Comparison of ENCODE assay signal across 20 cellular contexts in the genomic region with DNA sequence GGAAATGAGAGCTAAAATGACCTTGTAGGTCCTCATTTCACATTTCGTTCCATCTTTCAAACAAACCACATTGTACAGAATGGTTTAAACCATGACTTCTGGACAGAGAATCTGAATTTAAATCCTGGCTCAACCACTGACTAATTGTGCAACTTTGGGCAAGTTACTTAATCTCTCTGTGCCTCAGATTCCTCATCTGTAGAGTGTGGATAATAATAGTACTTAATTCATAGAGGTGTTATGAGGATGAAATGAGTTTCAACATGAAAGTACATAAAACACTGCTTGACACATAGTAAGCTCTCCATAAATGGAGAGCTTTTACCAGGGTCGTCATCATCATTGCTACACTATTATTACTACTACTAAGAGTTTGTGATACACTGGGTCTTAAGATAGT. TPM values are rescaled to one million over a fixed set of nuclear protein-coding genes. Genes with fewer than 3 reads are reported as not detected.
DNase-seq lines count a peak whose midpoint lies in the region; ATAC-seq, FAIRE-seq and TF ChIP-seq lines count a peak whose summit lies in the region.
"Had no signal": no experiment of that assay in that cellular context is flagged by ENCODE, and none has a peak within 500 bp of the region (broad histone marks: within the 10 kb centered on the region; RNA-seq: fewer than 3 reads in every experiment).

No MANE protein-coding gene starts in this region.

- H3K23ac ChIP-seq in trophoblast cell (ENCODE audit: low read length): no peak overlapping the region

- peaks cover 2% of the 10 kb centered on the region for H3K79me2 ChIP-seq in trophoblast cell (ENCODE audit: control insufficient read depth, insufficient read depth, low read length, poor library complexity)

- no peak for TF ChIP-seq POLR2A in A549 (IDR thresholded peaks at IDR 0.05; ENCODE audit: low read length)
- no peak for TF ChIP-seq POLR2A in testis (IDR thresholded peaks at IDR 0.05)

- peaks cover 0 to 2% of the 10 kb centered on the region in 2 donors for H3K36me3 Mint-ChIP-seq in activated T-cell treated with anti-CD3 and anti-CD28 coated beads, Interleukin-2, amount 50 U/mL, for 72 hours (ENCODE audit: insufficient read depth in 2 of 2)

- H3K4me3 Mint-ChIP-seq in activated T-cell treated with anti-CD3 and anti-CD28 coated beads, Interleukin-2, amount 50 U/mL, for 72 hours: no peak overlapping the region
- H3K4me3 Mint-ChIP-seq: CD4-positive, alpha-beta T cell had no signal

- H3K9me3 Mint-ChIP-seq in activated T-cell treated with anti-CD3 and anti-CD28 coated beads, Interleukin-2, amount 50 U/mL, for 72 hours: no peaks in the 10 kb centered on the region
- H3K9me3 Mint-ChIP-seq: CD4-positive, alpha-beta T cell had no signal

- H4K8ac ChIP-seq in trophoblast cell (ENCODE audit: low read depth, low read length): no peak overlapping the region

- H2BK5ac ChIP-seq in trophoblast cell (ENCODE audit: low read depth, low read length, poor library complexity): no peak overlapping the region

- H3K27me3 ChIP-seq in trophoblast cell (ENCODE audit: insufficient read depth, low read length) (no peaks in the 10 kb centered on the region), testis (no peaks in the 10 kb centered on the region)

- no peak overlapping the region for H2AK5ac ChIP-seq in trophoblast cell (ENCODE audit: low read length)

- H3K9me3 ChIP-seq in A549 (no peaks in the 10 kb centered on the region), trophoblast cell (ENCODE audit: insufficient read depth, low read depth, low read length) (peaks cover 2% of the 10 kb centered on the region), testis (no peaks in the 10 kb centered on the region)
- H3K9me3 ChIP-seq: Caco-2, HAP-1 had no signal

- H2BK120ac ChIP-seq in trophoblast cell (ENCODE audit: insufficient read depth, low read length, poor library complexity): no peak overlapping the region

- no peak overlapping the region for H3K27ac Mint-ChIP-seq in activated T-cell treated with anti-CD3 and anti-CD28 coated beads, Interleukin-2, amount 50 U/mL, for 72 hours
- H3K27ac Mint-ChIP-seq: CD4-positive, alpha-beta T cell; IgD-negative memory B cell had no signal

- TF ChIP-seq RAD21 in A549 (conservative IDR thresholded peaks at IDR 0.05 in 1 of 2, IDR thresholded peaks at IDR 0.05 in 1 of 2): no peak

- peak; percentile 49 for FAIRE-seq in A549 (lab: Jason Lieb, UNC)
- FAIRE-seq: G401.6, GM12891, GM19239, H1, HTR-8/SVneo had no signal

- H3K27ac ChIP-seq in A549: no peak overlapping the region
- H3K27ac ChIP-seq in trophoblast cell (ENCODE audit: low read depth, low read length): no peak overlapping the region
- no peak overlapping the region for H3K27ac ChIP-seq in testis
- H3K27ac ChIP-seq: C4-2B had no signal

- H3K9ac ChIP-seq in trophoblast cell (ENCODE audit: low read length): no peak overlapping the region

- H4K12ac ChIP-seq in trophoblast cell (ENCODE audit: low read depth, low read length): no peak overlapping the region

- no peak for TF ChIP-seq EP300 in A549 (IDR thresholded peaks at IDR 0.05)

- peaks cover 3% of the 10 kb centered on the region for H3K79me1 ChIP-seq in trophoblast cell (ENCODE audit: low read length)

- H3K4ac ChIP-seq in trophoblast cell (ENCODE audit: low read depth, low read length): no peak overlapping the region

- CTCF ChIA-PET in A549 (lab: Yijun Ruan, JAX): interaction anchor here (1.3 to 1.9 kb wide), 4 partner anchors 13 to 94 kb away, joined by 3 to 10 read pairs (median 6); no protein-coding TSS in a partner anchor

- H3K27me3 Mint-ChIP-seq in activated T-cell treated with anti-CD3 and anti-CD28 coated beads, Interleukin-2, amount 50 U/mL, for 72 hours (ENCODE audit: low read depth): peaks cover 31% of the 10 kb centered on the region
- H3K27me3 Mint-ChIP-seq: IgD-negative memory B cell had no signal

- H3K4me1 Mint-ChIP-seq in activated T-cell treated with anti-CD3 and anti-CD28 coated beads, Interleukin-2, amount 50 U/mL, for 72 hours (ENCODE audit: low read depth): peaks cover 16% of the 10 kb centered on the region

- H3K14ac ChIP-seq in trophoblast cell (ENCODE audit: low read length): no peak overlapping the region

- H3K4me3 ChIP-seq in A549 (no peak overlapping the region), trophoblast cell (ENCODE audit: low read depth, low read length) (no peak overlapping the region), testis (no peak overlapping the region)
- H3K4me3 ChIP-seq: HAP-1 had no signal

- intact Hi-C loops in testis (cut with DNase I; ENCODE audit: low total_unique reads): no loop called here

- no peak for DNase-seq in A549 (ENCODE audit: low read depth in 1 of 2, low spot score in 1 of 2)
- DNase-seq in H4 (ENCODE audit: low spot score): peak; percentile 1
- peak; percentile 62 for DNase-seq in amniotic epithelial cell (ENCODE audit: low read depth)
- DNase-seq in iris pigment epithelial cell (ENCODE audit: low read depth): peak; percentile 11
- DNase-seq in activated T-cell treated with anti-CD3 and anti-CD28 coated beads, Interleukin-2, amount 50 U/mL, for 72 hours: no peak
- no peak for DNase-seq in trophoblast cell
- DNase-seq in testis: no peak
- DNase-seq: ACHN; Caco-2; CD4-positive, alpha-beta T cell had no signal

- peaks cover 30% of the 10 kb centered on the region for H3K4me1 ChIP-seq in A549
- H3K4me1 ChIP-seq in trophoblast cell (ENCODE audit: control insufficient read depth in 1 of 2, insufficient read depth in 2 of 2, low read length in 2 of 2): peaks cover 3 to 6% of the 10 kb centered on the region in 2 experiments
- no peaks in the 10 kb centered on the region for H3K4me1 ChIP-seq in testis

- no peaks in the 10 kb centered on the region for H3K36me3 ChIP-seq in trophoblast cell (ENCODE audit: control insufficient read depth in 1 of 2, insufficient read depth in 2 of 2, low read length in 2 of 2)
- no peaks in the 10 kb centered on the region for H3K36me3 ChIP-seq in testis (ENCODE audit: low read depth, missing control alignments)
- H3K36me3 ChIP-seq: HAP-1 had no signal

- TF ChIP-seq CTCF in A549 (IDR thresholded peaks at IDR 0.05) (no peak), testis (IDR thresholded peaks at IDR 0.05) (no peak)

- H4K91ac ChIP-seq in trophoblast cell (ENCODE audit: low read depth, low read length): no peak overlapping the region

- no peak overlapping the region for H2AFZ ChIP-seq in trophoblast cell (ENCODE audit: insufficient read depth, low read length, poor library complexity)

- 48% methylated on average over 2 of the region's 2 CpGs for WGBS in A549 (ENCODE audit: missing lambda C conversion rate)
- no CpG with 5 or more reads among the region's 2 CpGs for WGBS in trophoblast cell (ENCODE audit: extremely low coverage, insufficient coverage, insufficient read length)
- 64 to 80% methylated on average over 2 of the region's 2 CpGs for WGBS in testis, 2 donors

- ATAC-seq in A549 (no peak), HG03175 (IDR thresholded peaks at IDR 0.05; ENCODE audit: unreplicated experiment) (no peak)
- no peak for ATAC-seq in activated T-cell treated with anti-CD3 and anti-CD28 coated beads, Interleukin-2, amount 50 U/mL, for 72 hours (replicated peaks in 1 of 2)

- H3K18ac ChIP-seq in trophoblast cell (ENCODE audit: low read length): no peak overlapping the region

- POLR2A ChIA-PET in A549 (lab: Yijun Ruan, JAX): no interaction called here

- H3K4me2 ChIP-seq in A549: no peak overlapping the region
- no peak overlapping the region for H3K4me2 ChIP-seq in trophoblast cell (ENCODE audit: low read length)

- no peak overlapping the region for H2BK12ac ChIP-seq in trophoblast cell (ENCODE audit: low read length)

TF ChIP-seq in A549, 52 proteins besides CTCF, POLR2A, EP300 and RAD21 (continues in another document):
- TF ChIP-seq, protein P1, sequence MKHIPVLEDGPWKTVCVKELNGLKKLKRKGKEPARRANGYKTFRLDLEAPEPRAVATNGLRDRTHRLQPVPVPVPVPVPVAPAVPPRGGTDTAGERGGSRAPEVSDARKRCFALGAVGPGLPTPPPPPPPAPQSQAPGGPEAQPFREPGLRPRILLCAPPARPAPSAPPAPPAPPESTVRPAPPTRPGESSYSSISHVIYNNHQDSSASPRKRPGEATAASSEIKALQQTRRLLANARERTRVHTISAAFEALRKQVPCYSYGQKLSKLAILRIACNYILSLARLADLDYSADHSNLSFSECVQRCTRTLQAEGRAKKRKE (CRISPR knock-in tag; IDR thresholded peaks at IDR 0.05; ENCODE audit: low read depth): no peak
- TF ChIP-seq, protein P2, sequence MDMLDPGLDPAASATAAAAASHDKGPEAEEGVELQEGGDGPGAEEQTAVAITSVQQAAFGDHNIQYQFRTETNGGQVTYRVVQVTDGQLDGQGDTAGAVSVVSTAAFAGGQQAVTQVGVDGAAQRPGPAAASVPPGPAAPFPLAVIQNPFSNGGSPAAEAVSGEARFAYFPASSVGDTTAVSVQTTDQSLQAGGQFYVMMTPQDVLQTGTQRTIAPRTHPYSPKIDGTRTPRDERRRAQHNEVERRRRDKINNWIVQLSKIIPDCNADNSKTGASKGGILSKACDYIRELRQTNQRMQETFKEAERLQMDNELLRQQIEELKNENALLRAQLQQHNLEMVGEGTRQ (IDR thresholded peaks at IDR 0.05): no peak

RNA-seq across cellular contexts. Expression of a gene that starts 46.3 kb away (rescaled TPM):
- polyA plus RNA-seq in A549 (2011; rRNA removed): 4.3 and 5.5 TPM in 2 replicates
- polyA plus RNA-seq in A549 (2012; cell fraction: cytosol; rRNA removed): 3.0 and 4.6 TPM in 2 replicates
- 4.0 and 4.5 TPM in 2 replicates for polyA plus RNA-seq in A549 (2012; cell fraction: nucleus; rRNA removed)
- 5.7 to 6.8 TPM (median 6.3 TPM) in 3 replicates for polyA plus RNA-seq in A549 (2017; fragmentation: RNase III; extraction: RNeasy Plus Mini Kit Qiagen cat#74134 plus additional on column Dnase treatment)
- polyA minus RNA-seq in A549 (2011; rRNA and poly(A)+ RNA removed): 3.5 and 4.0 TPM in 2 replicates
- not detected in 2 replicates for total RNA-seq in H4 (2014; rRNA removed; shearing (Covaris generic))
- total RNA-seq in activated T-cell treated with anti-CD3 and anti-CD28 coated beads, Interleukin-2, amount 50 U/mL, for 72 hours: under 1 TPM; 0.79 to 0.96 TPM
- polyA plus RNA-seq in trophoblast cell (2013): not detected in 2 replicates
- 1 to 10 TPM; 1.1 to 1.9 TPM for total RNA-seq in testis
- 0.62 TPM for polyA plus RNA-seq in testis (ENCODE audit: insufficient read depth, low read depth, low replicate concordance)
- total RNA-seq: A172; Caco-2; CD4-positive, alpha-beta T cell; H1 had no signal
- polyA plus RNA-seq: IgD-negative memory B cell had no signal

Comparison
In these comparisons a context has a peak if more than half of its experiments do, and no peak if none do; other contexts are left out.
1. DNase-seq: peak in H4 (single experiment), amniotic epithelial cell (single experiment) and iris pigment epithelial cell (single experiment); none in A549 (0 of 2), activated T-cell treated with anti-CD3 and anti-CD28 coated beads, Interleukin-2, amount 50 U/mL, for 72 hours (0 of 2), trophoblast cell (0 of 2) and testis (single experiment).